8 cellular contexts compared by ENCODE assay signal in genomic region chr5:149141957-149142851, GRCh38. TPM values are rescaled to one million over a fixed set of nuclear protein-coding genes. Genes with fewer than 3 reads are reported as not detected.
DNase-seq lines count a peak whose midpoint lies in the region; ATAC-seq and TF ChIP-seq lines count a peak whose summit lies in the region.

No MANE protein-coding gene starts in this region.

- no peak for TF ChIP-seq POLR2A in uterus (IDR thresholded peaks at IDR 0.05)

- H3K9me3 ChIP-seq in effector memory CD4-positive, alpha-beta T cell (ENCODE audit: control insufficient read depth, low read length), result no peaks in the 10 kb centered on the region
- H3K9me3 ChIP-seq in mucosa of descending colon, result no peaks in the 10 kb centered on the region
- H3K9me3 ChIP-seq in uterus, result no peaks in the 10 kb centered on the region

- peaks cover 5% of the 10 kb centered on the region for H3K4me1 ChIP-seq in effector memory CD4-positive, alpha-beta T cell (ENCODE audit: control insufficient read depth, insufficient read depth, low read length, poor library complexity, severe bottlenecking)
- H3K4me1 ChIP-seq in mucosa of descending colon (ENCODE audit: low read depth), result peaks cover 4% of the 10 kb centered on the region
- H3K4me1 ChIP-seq in uterus, result peaks cover 7 to 12% of the 10 kb centered on the region in 2 donors

- intact Hi-C loops in mucosa of descending colon (cut with DNase I, micrococcal nuclease) (loop anchor here (5.0 to 10.0 kb wide), 2 partner anchors 85 to 123 kb away; no protein-coding TSS in a partner anchor), uterus (cut with DNase I; ENCODE audit: low total_unique reads) (loop anchor here (5.0 kb wide), 1 partner anchor 85 kb away; no protein-coding TSS in a partner anchor)

- peak; percentile 24 for ATAC-seq in mucosa of descending colon
- no peak for ATAC-seq in HG03039 (IDR thresholded peaks at IDR 0.05; ENCODE audit: unreplicated experiment)
- ATAC-seq in GM21576 (IDR thresholded peaks at IDR 0.05; ENCODE audit: unreplicated experiment), result no peak

- TF ChIP-seq CTCF in mucosa of descending colon (IDR thresholded peaks at IDR 0.05) (no peak), uterus (IDR thresholded peaks at IDR 0.05) (no peak)

- DNase-seq in ELR (ENCODE audit: low read depth) (peak; percentile 67), NCI-H510A treated with DMSO at 0.1 percent for 48 hours (lab: John Stamatoyannopoulos, UW) (peak; percentile 43), mucosa of descending colon (peak in 2 of 3 donors; percentile 19 to 24), uterus (peak; percentile 36 to 61), NOMO-1 (lab: John Stamatoyannopoulos, UW; ENCODE audit: unreplicated experiment in 2 of 2) (no peak)
- no peak for DNase-seq in effector memory CD4-positive, alpha-beta T cell

- H3K27me3 ChIP-seq in effector memory CD4-positive, alpha-beta T cell (replicated peaks; ENCODE audit: control insufficient read depth, insufficient read depth, low read length, poor library complexity, severe bottlenecking), result peaks cover 8% of the 10 kb centered on the region
- no peaks in the 10 kb centered on the region for H3K27me3 ChIP-seq in uterus

- H3K27ac ChIP-seq in effector memory CD4-positive, alpha-beta T cell (ENCODE audit: insufficient read depth, low read length, poor library complexity, severe bottlenecking), result no peak overlapping the region
- H3K27ac ChIP-seq in uterus, result peak overlapping the region; percentile 78 to 87

- peak overlapping the region; percentile 66 for H3K4me3 ChIP-seq in effector memory CD4-positive, alpha-beta T cell (ENCODE audit: insufficient read depth, low read depth, low read length, poor library complexity, severe bottlenecking)
- H3K4me3 ChIP-seq in mucosa of descending colon, result no peak overlapping the region
- H3K4me3 ChIP-seq in uterus, result peak overlapping the region; percentile 58 to 65

- H3K36me3 ChIP-seq in effector memory CD4-positive, alpha-beta T cell (ENCODE audit: control insufficient read depth, insufficient read depth, low read length), result no peaks in the 10 kb centered on the region
- no peaks in the 10 kb centered on the region for H3K36me3 ChIP-seq in mucosa of descending colon (ENCODE audit: low read depth)
- no peaks in the 10 kb centered on the region for H3K36me3 ChIP-seq in uterus

RNA-seq across cellular contexts. Expression of gene ABLIM3, which starts 0.9 kb away (rescaled TPM):
- total RNA-seq in mucosa of descending colon (10 to 100 TPM in 1 of 3 donors, 1 to 10 TPM in 2; 4.1 to 12.4 (median 7.4) TPM), uterus (10 to 100 TPM in 2 of 4 donors, 1 to 10 TPM in 2; 2.6 to 49.5 (median 6.9) TPM)

Comparison
In these comparisons a context has a peak if more than half of its experiments do, and no peak if none do; other contexts are left out.
1. DNase-seq: peak in ELR (single experiment), NCI-H510A treated with DMSO at 0.1 percent for 48 hours (single experiment), mucosa of descending colon (2 of 3) and uterus (2 of 2); none in effector memory CD4-positive, alpha-beta T cell (0 of 3) and NOMO-1 (0 of 2).